30 cellular contexts compared by ENCODE assay signal in genomic region chr5:127556609-127557348, GRCh38.
"Had no signal": no experiment of that assay in that cellular context is flagged by ENCODE, and none has a peak within 500 bp of the region (broad histone marks: within the 10 kb centered on the region; RNA-seq: fewer than 3 reads in every experiment).

No MANE protein-coding gene starts in this region.

- H3K9ac ChIP-seq: neural progenitor cell had no signal

- H3K4me2 ChIP-seq: neural progenitor cell had no signal

- H3K4me1 ChIP-seq: adrenal gland, ascending aorta, heart left ventricle, lower lobe of right lung, neural progenitor cell, suprapubic skin, uterus had no signal

- FAIRE-seq: endothelial cell of umbilical vein had no signal

- H3K27me3 Mint-ChIP-seq: activated naive CD8-positive, alpha-beta T cell; effector memory CD8-positive, alpha-beta T cell; naive thymus-derived CD8-positive, alpha-beta T cell had no signal

- ATAC-seq: activated T-cell treated with anti-CD3 and anti-CD28 coated beads, Interleukin-2, amount 50 U/mL, for 4 hours; effector memory CD8-positive, alpha-beta T cell; gastroesophageal sphincter; heart left ventricle; naive thymus-derived CD8-positive, alpha-beta T cell; psoas muscle; right cardiac atrium; stimulated activated effector memory CD8-positive, alpha-beta T cell treated with anti-CD3 and anti-CD28 coated beads, Interleukin-12 subunit alpha, Interleukin-12 subunit beta, amount 100 ng/mL, for 72 hours had no signal

- H3K27me3 ChIP-seq: adrenal gland, ascending aorta, colonic mucosa, dorsolateral prefrontal cortex, gastroesophageal sphincter, heart left ventricle, neural progenitor cell, stomach, suprapubic skin, transverse colon, uterus had no signal

- H3K36me3 ChIP-seq: colonic mucosa, neural progenitor cell, uterus had no signal

- DNase-seq: activated CD4-positive, alpha-beta T cell treated with anti-CD3 and anti-CD28 coated beads for 4 hours; activated CD4-positive, alpha-beta T cell treated with anti-CD3 and anti-CD28 coated beads, Interleukin-2, amount 50 U/mL, for 48 hours; activated CD4-positive, CD25-positive, alpha-beta regulatory T cell; activated CD8-positive, alpha-beta memory T cell treated with anti-CD3 and anti-CD28 coated beads, Interleukin-2, amount 50 U/mL, for 48 hours; activated naive CD4-positive, alpha-beta T cell; activated T-cell treated with anti-CD3 and anti-CD28 coated beads, Interleukin-2, amount 50 U/mL, for 4 hours; adrenal gland; colonic mucosa; dorsolateral prefrontal cortex; effector memory CD8-positive, alpha-beta T cell; heart left ventricle; islet precursor cell; lower lobe of right lung; naive thymus-derived CD8-positive, alpha-beta T cell; psoas muscle; right cardiac atrium; stimulated activated CD4-positive, alpha-beta T cell treated with anti-CD3 and anti-CD28 coated beads, Interleukin-12 subunit alpha, Interleukin-12 subunit beta, amount 100 ng/mL, for 4 hours; stomach; T1000; transverse colon; uterus had no signal

- H3K9me3 Mint-ChIP-seq: activated T-cell treated with anti-CD3 and anti-CD28 coated beads, Interleukin-2, amount 50 U/mL, for 4 hours; activated T-helper 2 cell treated with anti-CD3 and anti-CD28 coated beads, Interferon-gamma antibody, Interleukin-2, Interleukin-4, amounts not matched to agents 10 μg/mL and 5 μg/mL and 100 μg/mL, durations not matched to agents 14 hours and 24 hours and 36 hours; effector memory CD8-positive, alpha-beta T cell; naive thymus-derived CD8-positive, alpha-beta T cell; neural progenitor cell; stimulated activated effector memory CD8-positive, alpha-beta T cell treated with anti-CD3 and anti-CD28 coated beads, Interleukin-12 subunit alpha, Interleukin-12 subunit beta, amount 100 ng/mL, for 72 hours; T-helper 1 cell treated with Interleukin-12 subunit alpha and Interleukin-12 subunit beta and Interleukin-4 antibody, amounts not matched to agents 30 μg/mL and 1 μg/mL, for 36 hours had no signal

- H2AFZ ChIP-seq: neural progenitor cell had no signal

- H3K4me1 Mint-ChIP-seq: naive thymus-derived CD8-positive, alpha-beta T cell; stimulated activated effector memory CD8-positive, alpha-beta T cell treated with anti-CD3 and anti-CD28 coated beads, Interleukin-12 subunit alpha, Interleukin-12 subunit beta, amount 100 ng/mL, for 72 hours had no signal

- H3K4me3 ChIP-seq: adrenal gland, ascending aorta, colonic mucosa, dorsolateral prefrontal cortex, gastroesophageal sphincter, heart left ventricle, lower lobe of right lung, neural progenitor cell, psoas muscle, stomach, suprapubic skin, transverse colon, uterus had no signal

- H3K4me3 Mint-ChIP-seq: activated naive CD8-positive, alpha-beta T cell; activated T-cell treated with anti-CD3 and anti-CD28 coated beads, Interleukin-2, amount 50 U/mL, for 4 hours; effector memory CD8-positive, alpha-beta T cell; naive thymus-derived CD8-positive, alpha-beta T cell; neural progenitor cell; stimulated activated effector memory CD8-positive, alpha-beta T cell treated with anti-CD3 and anti-CD28 coated beads, Interleukin-12 subunit alpha, Interleukin-12 subunit beta, amount 100 ng/mL, for 72 hours; T-helper 1 cell treated with Interleukin-12 subunit alpha and Interleukin-12 subunit beta and Interleukin-4 antibody, amounts not matched to agents 30 μg/mL and 1 μg/mL, for 36 hours had no signal

- H3K9me3 ChIP-seq: adrenal gland, ascending aorta, colonic mucosa, gastroesophageal sphincter, heart left ventricle, lower lobe of right lung, psoas muscle, stomach, suprapubic skin, transverse colon, uterus had no signal

- H3K27ac Mint-ChIP-seq: activated naive CD8-positive, alpha-beta T cell; activated T-helper 2 cell treated with anti-CD3 and anti-CD28 coated beads, Interferon-gamma antibody, Interleukin-2, Interleukin-4, amounts not matched to agents 10 μg/mL and 5 μg/mL and 100 μg/mL, durations not matched to agents 14 hours and 24 hours and 36 hours; neural progenitor cell; stimulated activated effector memory CD8-positive, alpha-beta T cell treated with anti-CD3 and anti-CD28 coated beads, Interleukin-12 subunit alpha, Interleukin-12 subunit beta, amount 100 ng/mL, for 72 hours; T-helper 1 cell treated with Interleukin-12 subunit alpha and Interleukin-12 subunit beta and Interleukin-4 antibody, amounts not matched to agents 30 μg/mL and 1 μg/mL, for 36 hours had no signal

- H3K27ac ChIP-seq: adrenal gland, ascending aorta, colonic mucosa, dorsolateral prefrontal cortex, gastroesophageal sphincter, heart left ventricle, lower lobe of right lung, neural progenitor cell, psoas muscle, stomach, suprapubic skin, transverse colon, uterus had no signal
